Comparison of ENCODE assay signal across 10 cellular contexts in genomic region chrX:95318882-95319281, GRCh38.
DNase-seq lines count a peak whose midpoint lies in the region; ATAC-seq and TF ChIP-seq lines count a peak whose summit lies in the region.
"Had no signal": no experiment of that assay in that cellular context is flagged by ENCODE, and none has a peak within 500 bp of the region (broad histone marks: within the 10 kb centered on the region; RNA-seq: fewer than 3 reads in every experiment).

No MANE protein-coding gene starts in this region.

- no peaks in the 10 kb centered on the region for H3K4me1 Mint-ChIP-seq in endodermal cell

- peak; percentile 60 for DNase-seq in A673 (ENCODE audit: low spot score)
- DNase-seq in NAMALWA (ENCODE audit: low spot score) = peak; percentile 37
- peak; percentile 77 for DNase-seq in endodermal cell
- no peak for DNase-seq in GM19240 (ENCODE audit: insufficient read length, low spot score)
- DNase-seq in mesenteric fat pad (ENCODE audit: low spot score) = no peak
- DNase-seq in stimulated activated CD4-positive, alpha-beta T cell treated with anti-CD3 and anti-CD28 coated beads, Interleukin-2, amount 100 ng/mL, for 48 hours = no peak
- DNase-seq: T-helper 2 cell had no signal

- no TSS peak for BruUV-seq in A673 (replicated peaks; lab: Mats Ljungman, UMichigan)

- TF ChIP-seq CTCF in A673 (conservative IDR thresholded peaks at IDR 0.05; ENCODE audit: low read depth, low read length) (peak; percentile 57), endodermal cell (conservative IDR thresholded peaks at IDR 0.05) (peak; percentile 75)

- POLR2A ChIA-PET in A673 (lab: Charles Lee; ENCODE audit: low non-redundant PET) = no interaction called here

- no peaks in the 10 kb centered on the region for H3K9me3 Mint-ChIP-seq in endodermal cell
- H3K9me3 Mint-ChIP-seq: activated naive CD4-positive, alpha-beta T cell treated with anti-CD3 and anti-CD28 coated beads, Interleukin-2, amount 50 U/mL, for 72 hours had no signal

- no peaks in the 10 kb centered on the region for H3K27me3 ChIP-seq in A673 (replicated peaks; ENCODE audit: insufficient read depth, low read depth, low read length, poor library complexity)
- H3K27me3 ChIP-seq in endodermal cell (ENCODE audit: control insufficient read depth, insufficient read depth, low read length, poor library complexity, severe bottlenecking) = no peaks in the 10 kb centered on the region

- ATAC-seq in GM18502 (IDR thresholded peaks at IDR 0.05; ENCODE audit: poor library complexity, unreplicated experiment) (peak; percentile 69), GM21528 (IDR thresholded peaks at IDR 0.05; ENCODE audit: low FRiP score, unreplicated experiment) (no peak)
- ATAC-seq: activated naive CD4-positive, alpha-beta T cell treated with anti-CD3 and anti-CD28 coated beads, Interleukin-2, amount 50 U/mL, for 72 hours had no signal

- no peaks in the 10 kb centered on the region for H3K27me3 Mint-ChIP-seq in endodermal cell (ENCODE audit: insufficient read depth)

- H3K27ac ChIP-seq in A673 (ENCODE audit: low read depth, low read length, poor library complexity, severe bottlenecking) (no peak overlapping the region), endodermal cell (ENCODE audit: low read depth, low read length) (no peak overlapping the region)

- no peak overlapping the region for H3K9ac ChIP-seq in endodermal cell (ENCODE audit: extremely low read depth, low read length, poor library complexity, severe bottlenecking)

- no peaks in the 10 kb centered on the region for H3K36me3 Mint-ChIP-seq in endodermal cell (ENCODE audit: low read depth)
- H3K36me3 Mint-ChIP-seq: activated naive CD4-positive, alpha-beta T cell treated with anti-CD3 and anti-CD28 coated beads, Interleukin-2, amount 50 U/mL, for 72 hours had no signal

- H3K4me1 ChIP-seq in A673 (ENCODE audit: insufficient read depth, low read length, poor library complexity, severe bottlenecking) = no peaks in the 10 kb centered on the region
- H3K4me1 ChIP-seq in endodermal cell (ENCODE audit: control insufficient read depth, insufficient read depth, low read length) = no peaks in the 10 kb centered on the region

- H3K36me3 ChIP-seq in A673 (ENCODE audit: insufficient read depth, low read length, poor library complexity, severe bottlenecking) = no peaks in the 10 kb centered on the region
- no peaks in the 10 kb centered on the region for H3K36me3 ChIP-seq in endodermal cell (ENCODE audit: control insufficient read depth, insufficient read depth, low read length)

- H3K27ac Mint-ChIP-seq in endodermal cell = no peak overlapping the region
- H3K27ac Mint-ChIP-seq: activated naive CD4-positive, alpha-beta T cell treated with anti-CD3 and anti-CD28 coated beads, Interleukin-2, amount 50 U/mL, for 72 hours had no signal

- H3K9me3 ChIP-seq in A673 (ENCODE audit: low read depth, low read length, poor library complexity, severe bottlenecking) (no peaks in the 10 kb centered on the region), endodermal cell (ENCODE audit: control insufficient read depth, low read length) (no peaks in the 10 kb centered on the region)

- WGBS in endodermal cell (ENCODE audit: insufficient coverage in 1 of 2, insufficient read length in 1 of 2), 2 experiments = 71% methylated on average over 4 of the region's 4 CpGs; no CpG with 5 or more reads in 1 of the 2 experiments

- no peak overlapping the region for H3K4me3 ChIP-seq in A673 (ENCODE audit: low read depth, low read length, poor library complexity, severe bottlenecking)
- H3K4me3 ChIP-seq in endodermal cell (ENCODE audit: low read length) = no peak overlapping the region

- intact Hi-C loops in A673 (cut with micrococcal nuclease; ENCODE audit: unreplicated experiment) = no loop called here

- CTCF ChIA-PET in A673 (lab: Charles Lee) = interaction anchor here (0.6 kb wide), 1 partner anchor 381 kb away, joined by 4 read pairs; no protein-coding TSS in a partner anchor

- no peak overlapping the region for H3K4me3 Mint-ChIP-seq in endodermal cell

Comparison
In these comparisons a context has a peak if more than half of its experiments do, and no peak if none do; other contexts are left out.
1. DNase-seq: peak in A673 (single experiment), NAMALWA (single experiment) and endodermal cell (single experiment); none in GM19240 (single experiment), mesenteric fat pad (single experiment) and stimulated activated CD4-positive, alpha-beta T cell treated with anti-CD3 and anti-CD28 coated beads, Interleukin-2, amount 100 ng/mL, for 48 hours (0 of 2).